Comparison of ENCODE assay signal across 1 cellular context in the genomic region with DNA sequence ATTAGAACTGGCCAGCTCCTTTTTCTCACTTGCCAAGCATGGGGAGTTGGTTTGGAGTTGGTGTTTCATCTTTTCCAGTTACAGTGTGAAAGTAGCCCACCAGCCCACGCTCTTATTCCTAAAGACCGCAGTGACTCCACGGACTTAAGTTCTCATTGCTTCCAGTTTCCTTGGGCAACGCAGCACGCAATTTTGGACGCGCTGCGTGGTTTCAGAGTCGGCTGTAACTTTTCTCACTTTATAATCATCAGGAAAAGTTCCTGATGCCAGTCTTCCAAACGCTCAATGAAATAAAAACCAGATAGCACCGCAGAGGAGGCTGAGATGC.
TF ChIP-seq lines count a peak whose summit lies in the region.

No MANE protein-coding gene starts in this region.

TF ChIP-seq in GM12878, 131 proteins besides CTCF, POLR2A, EP300 and RAD21 (continued from another document):
- TF ChIP-seq, protein P1, sequence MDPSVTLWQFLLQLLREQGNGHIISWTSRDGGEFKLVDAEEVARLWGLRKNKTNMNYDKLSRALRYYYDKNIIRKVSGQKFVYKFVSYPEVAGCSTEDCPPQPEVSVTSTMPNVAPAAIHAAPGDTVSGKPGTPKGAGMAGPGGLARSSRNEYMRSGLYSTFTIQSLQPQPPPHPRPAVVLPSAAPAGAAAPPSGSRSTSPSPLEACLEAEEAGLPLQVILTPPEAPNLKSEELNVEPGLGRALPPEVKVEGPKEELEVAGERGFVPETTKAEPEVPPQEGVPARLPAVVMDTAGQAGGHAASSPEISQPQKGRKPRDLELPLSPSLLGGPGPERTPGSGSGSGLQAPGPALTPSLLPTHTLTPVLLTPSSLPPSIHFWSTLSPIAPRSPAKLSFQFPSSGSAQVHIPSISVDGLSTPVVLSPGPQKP (IDR thresholded peaks at IDR 0.05; ENCODE audit: low read depth, low read length) = no peak
- TF ChIP-seq MYC (IDR thresholded peaks at IDR 0.05; ENCODE audit: insufficient read depth, insufficient read length, insufficient replicate concordance, low read length, severe bottlenecking) = no peak
- TF ChIP-seq ZNF24 (IDR thresholded peaks at IDR 0.05) = no peak
- no peak for TF ChIP-seq IKZF2 (IDR thresholded peaks at IDR 0.05)
- TF ChIP-seq SMAD5 (IDR thresholded peaks at IDR 0.05; ENCODE audit: low read depth) = no peak
- TF ChIP-seq, protein P2, sequence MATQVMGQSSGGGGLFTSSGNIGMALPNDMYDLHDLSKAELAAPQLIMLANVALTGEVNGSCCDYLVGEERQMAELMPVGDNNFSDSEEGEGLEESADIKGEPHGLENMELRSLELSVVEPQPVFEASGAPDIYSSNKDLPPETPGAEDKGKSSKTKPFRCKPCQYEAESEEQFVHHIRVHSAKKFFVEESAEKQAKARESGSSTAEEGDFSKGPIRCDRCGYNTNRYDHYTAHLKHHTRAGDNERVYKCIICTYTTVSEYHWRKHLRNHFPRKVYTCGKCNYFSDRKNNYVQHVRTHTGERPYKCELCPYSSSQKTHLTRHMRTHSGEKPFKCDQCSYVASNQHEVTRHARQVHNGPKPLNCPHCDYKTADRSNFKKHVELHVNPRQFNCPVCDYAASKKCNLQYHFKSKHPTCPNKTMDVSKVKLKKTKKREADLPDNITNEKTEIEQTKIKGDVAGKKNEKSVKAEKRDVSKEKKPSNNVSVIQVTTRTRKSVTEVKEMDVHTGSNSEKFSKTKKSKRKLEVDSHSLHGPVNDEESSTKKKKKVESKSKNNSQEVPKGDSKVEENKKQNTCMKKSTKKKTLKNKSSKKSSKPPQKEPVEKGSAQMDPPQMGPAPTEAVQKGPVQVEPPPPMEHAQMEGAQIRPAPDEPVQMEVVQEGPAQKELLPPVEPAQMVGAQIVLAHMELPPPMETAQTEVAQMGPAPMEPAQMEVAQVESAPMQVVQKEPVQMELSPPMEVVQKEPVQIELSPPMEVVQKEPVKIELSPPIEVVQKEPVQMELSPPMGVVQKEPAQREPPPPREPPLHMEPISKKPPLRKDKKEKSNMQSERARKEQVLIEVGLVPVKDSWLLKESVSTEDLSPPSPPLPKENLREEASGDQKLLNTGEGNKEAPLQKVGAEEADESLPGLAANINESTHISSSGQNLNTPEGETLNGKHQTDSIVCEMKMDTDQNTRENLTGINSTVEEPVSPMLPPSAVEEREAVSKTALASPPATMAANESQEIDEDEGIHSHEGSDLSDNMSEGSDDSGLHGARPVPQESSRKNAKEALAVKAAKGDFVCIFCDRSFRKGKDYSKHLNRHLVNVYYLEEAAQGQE (IDR thresholded peaks at IDR 0.05; ENCODE audit: low read depth, low read length) = no peak
- TF ChIP-seq SMC3 (IDR thresholded peaks at IDR 0.05; ENCODE audit: borderline replicate concordance, low read length) = no peak
- TF ChIP-seq HDGF (IDR thresholded peaks at IDR 0.05) = no peak
- TF ChIP-seq, protein P3, sequence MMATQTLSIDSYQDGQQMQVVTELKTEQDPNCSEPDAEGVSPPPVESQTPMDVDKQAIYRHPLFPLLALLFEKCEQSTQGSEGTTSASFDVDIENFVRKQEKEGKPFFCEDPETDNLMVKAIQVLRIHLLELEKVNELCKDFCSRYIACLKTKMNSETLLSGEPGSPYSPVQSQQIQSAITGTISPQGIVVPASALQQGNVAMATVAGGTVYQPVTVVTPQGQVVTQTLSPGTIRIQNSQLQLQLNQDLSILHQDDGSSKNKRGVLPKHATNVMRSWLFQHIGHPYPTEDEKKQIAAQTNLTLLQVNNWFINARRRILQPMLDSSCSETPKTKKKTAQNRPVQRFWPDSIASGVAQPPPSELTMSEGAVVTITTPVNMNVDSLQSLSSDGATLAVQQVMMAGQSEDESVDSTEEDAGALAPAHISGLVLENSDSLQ (IDR thresholded peaks at IDR 0.05) = no peak
- TF ChIP-seq CBFB (IDR thresholded peaks at IDR 0.05; ENCODE audit: low read depth) = 0 out of 2 replicates have a peak, but pooled peaks have one; percentile 27
- TF ChIP-seq SPI1 (IDR thresholded peaks at IDR 0.05; ENCODE audit: borderline replicate concordance, insufficient read depth, low read depth, low read length) = no peak
- TF ChIP-seq, protein P4, sequence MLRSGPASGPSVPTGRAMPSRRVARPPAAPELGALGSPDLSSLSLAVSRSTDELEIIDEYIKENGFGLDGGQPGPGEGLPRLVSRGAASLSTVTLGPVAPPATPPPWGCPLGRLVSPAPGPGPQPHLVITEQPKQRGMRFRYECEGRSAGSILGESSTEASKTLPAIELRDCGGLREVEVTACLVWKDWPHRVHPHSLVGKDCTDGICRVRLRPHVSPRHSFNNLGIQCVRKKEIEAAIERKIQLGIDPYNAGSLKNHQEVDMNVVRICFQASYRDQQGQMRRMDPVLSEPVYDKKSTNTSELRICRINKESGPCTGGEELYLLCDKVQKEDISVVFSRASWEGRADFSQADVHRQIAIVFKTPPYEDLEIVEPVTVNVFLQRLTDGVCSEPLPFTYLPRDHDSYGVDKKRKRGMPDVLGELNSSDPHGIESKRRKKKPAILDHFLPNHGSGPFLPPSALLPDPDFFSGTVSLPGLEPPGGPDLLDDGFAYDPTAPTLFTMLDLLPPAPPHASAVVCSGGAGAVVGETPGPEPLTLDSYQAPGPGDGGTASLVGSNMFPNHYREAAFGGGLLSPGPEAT (IDR thresholded peaks at IDR 0.05; ENCODE audit: low read depth) = peak; percentile 41; the same call in 1 of the 2 replicates
- no peak for TF ChIP-seq KAT2A (conservative IDR thresholded peaks at IDR 0.05; ENCODE audit: control insufficient read depth, low read depth, low read length)
- no peak for TF ChIP-seq PAX5 (IDR thresholded peaks at IDR 0.05; ENCODE audit: borderline replicate concordance, low read depth, low read length)
- TF ChIP-seq, protein P5, sequence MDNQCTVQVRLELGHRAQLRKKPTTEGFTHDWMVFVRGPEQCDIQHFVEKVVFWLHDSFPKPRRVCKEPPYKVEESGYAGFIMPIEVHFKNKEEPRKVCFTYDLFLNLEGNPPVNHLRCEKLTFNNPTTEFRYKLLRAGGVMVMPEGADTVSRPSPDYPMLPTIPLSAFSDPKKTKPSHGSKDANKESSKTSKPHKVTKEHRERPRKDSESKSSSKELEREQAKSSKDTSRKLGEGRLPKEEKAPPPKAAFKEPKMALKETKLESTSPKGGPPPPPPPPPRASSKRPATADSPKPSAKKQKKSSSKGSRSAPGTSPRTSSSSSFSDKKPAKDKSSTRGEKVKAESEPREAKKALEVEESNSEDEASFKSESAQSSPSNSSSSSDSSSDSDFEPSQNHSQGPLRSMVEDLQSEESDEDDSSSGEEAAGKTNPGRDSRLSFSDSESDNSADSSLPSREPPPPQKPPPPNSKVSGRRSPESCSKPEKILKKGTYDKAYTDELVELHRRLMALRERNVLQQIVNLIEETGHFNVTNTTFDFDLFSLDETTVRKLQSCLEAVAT (IDR thresholded peaks at IDR 0.05) = peak; percentile 41
TF ChIP-seq in GM12878: peak in this region for 3.
